26 cellular contexts compared by ENCODE assay signal in genomic region chr1:200787896-200788387, GRCh38.
"Had no signal": no experiment of that assay in that cellular context is flagged by ENCODE, and none has a peak within 500 bp of the region (broad histone marks: within the 10 kb centered on the region; RNA-seq: fewer than 3 reads in every experiment).

No MANE protein-coding gene starts in this region.

- H3K27me3 ChIP-seq: stomach, suprapubic skin, testis, thyroid gland, tibial artery, tibial nerve, transverse colon, upper lobe of left lung, upper lobe of right lung, uterus, vagina had no signal

- H3K4me1 ChIP-seq: suprapubic skin, testis, thyroid gland, tibial nerve, upper lobe of left lung, upper lobe of right lung, uterus, vagina had no signal

- H3K4me3 ChIP-seq: stomach, suprapubic skin, testis, thoracic aorta, thyroid gland, tibial artery, tibial nerve, transverse colon, upper lobe of left lung, upper lobe of right lung, uterus, vagina had no signal

- DNase-seq: stimulated activated CD4-positive, alpha-beta T cell treated with anti-CD3 and anti-CD28 coated beads, Interleukin-2, amount 100 ng/mL, for 48 hours; stimulated activated CD4-positive, alpha-beta T cell treated with anti-CD3 and anti-CD28 coated beads, Interleukin-4, amount 100 ng/mL, for 1 hour; stimulated activated CD4-positive, alpha-beta T cell treated with anti-CD3 and anti-CD28 coated beads, Interleukin-4, amount 100 ng/mL, for 24 hours; stimulated activated CD4-positive, alpha-beta T cell treated with anti-CD3 and anti-CD28 coated beads, Interleukin-4, amount 100 ng/mL, for 4 hours; stimulated activated CD8-positive, alpha-beta memory T cell treated with anti-CD3 and anti-CD28 coated beads, Interleukin-4, amount 100 ng/mL, for 48 hours; stimulated activated naive B cell treated with anti-CD40 and anti-IgM and Interleukin-4, amounts not matched to agents 10 μg/mL and 1 μg/mL and 100 μg/mL, for 72 hours; stimulated activated naive CD4-positive, alpha-beta T cell; stimulated activated naive CD4-positive, alpha-beta T cell treated with Interleukin-2 at 50 U/mL for 16 hours; stimulated activated naive CD8-positive, alpha-beta T cell treated with anti-CD3 and anti-CD28 coated beads, Interleukin-15, amount 100 ng/mL, for 72 hours; stimulated activated naive CD8-positive, alpha-beta T cell treated with anti-CD3 and anti-CD28 coated beads, Interleukin-15, Interleukin-2, amounts not matched to agents 100 U/mL and 50 U/mL, for 24 hours; stomach; substantia nigra; testis; thyroid gland; tibial artery; transverse colon; trophoblast cell; upper lobe of left lung; upper lobe of right lung; uterus had no signal

- H3K9me3 ChIP-seq: suprapubic skin, testis, thoracic aorta, thyroid gland, tibial nerve, transverse colon, upper lobe of right lung, uterus, vagina had no signal

- H3K27ac ChIP-seq: stomach, suprapubic skin, testis, thoracic aorta, thyroid gland, tibial artery, tibial nerve, transverse colon, upper lobe of left lung, upper lobe of right lung, uterus, vagina had no signal

- H3K36me3 ChIP-seq: suprapubic skin, thyroid gland, transverse colon, uterus had no signal

- ATAC-seq: stimulated activated effector memory CD8-positive, alpha-beta T cell treated with anti-CD3 and anti-CD28 coated beads, Interleukin-12 subunit alpha, Interleukin-12 subunit beta, amount 100 ng/mL, for 72 hours; stimulated activated memory B cell treated with anti-CD40 and anti-IgM and Interleukin-4, amounts not matched to agents 10 μg/mL and 1 μg/mL and 100 μg/mL, for 72 hours; stimulated activated naive B cell treated with anti-CD40 and anti-IgM and Interleukin-4, amounts not matched to agents 10 μg/mL and 1 μg/mL and 100 μg/mL, for 72 hours; stimulated activated naive CD8-positive, alpha-beta T cell treated with anti-CD3 and anti-CD28 coated beads, Interleukin-15, amount 100 ng/mL, for 72 hours; stimulated activated naive CD8-positive, alpha-beta T cell treated with anti-CD3 and anti-CD28 coated beads, Interleukin-15, Interleukin-2, amounts not matched to agents 100 U/mL and 50 U/mL, for 24 hours; upper lobe of right lung had no signal
